ENCODE assay signal across 7 cellular contexts in the genomic region with DNA sequence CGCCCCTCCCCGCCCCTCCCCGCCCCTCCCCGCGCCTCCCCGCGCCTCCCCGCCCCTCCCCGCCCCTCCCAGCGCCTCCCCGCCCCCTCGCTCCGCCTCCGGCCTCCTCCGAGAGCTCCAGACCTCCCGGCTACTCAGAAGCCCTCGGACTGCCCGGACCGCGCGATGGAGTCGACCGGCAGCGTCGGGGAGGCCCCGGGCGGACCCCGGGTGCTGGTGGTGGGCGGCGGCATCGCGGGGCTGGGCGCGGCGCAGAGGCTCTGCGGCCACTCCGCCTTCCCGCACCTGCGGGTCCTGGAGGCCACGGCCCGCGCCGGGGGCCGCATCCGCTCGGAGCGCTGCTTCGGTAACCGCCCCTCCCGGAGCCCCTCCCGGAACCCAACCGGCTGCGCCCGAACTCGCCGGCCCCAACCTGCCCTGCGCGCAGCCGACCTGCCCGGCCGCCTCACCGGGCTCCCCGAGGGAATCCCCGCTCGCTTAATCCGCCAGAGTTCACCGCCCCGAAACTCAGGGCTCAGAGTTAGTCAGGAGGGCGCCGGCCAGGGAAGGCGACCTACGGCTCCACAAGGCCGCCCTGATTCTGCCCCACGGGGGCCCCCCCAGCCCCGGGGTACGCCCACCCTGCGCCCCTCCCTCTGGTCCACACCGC. TPM values are rescaled to one million over a fixed set of nuclear protein-coding genes. Genes with fewer than 3 reads are reported as not detected.
DNase-seq lines count a peak whose midpoint lies in the region; ATAC-seq, FAIRE-seq and TF ChIP-seq lines count a peak whose summit lies in the region.

TSS of gene PAOX (plus strand) at position 111 of the 649 bp plus-strand sequence. CDS start at position 166, 55 bp downstream.

- H2AFZ ChIP-seq in neural cell (ENCODE audit: low read depth, low read length): peak within 1 kb of the TSS; percentile 45

- FAIRE-seq in urothelium cell line (lab: Jason Lieb, UNC): no peak

- peak within 1 kb of the TSS; percentile 47 for H3K4me3 ChIP-seq in HFF-Myc (replicated peaks; ENCODE audit: low read depth, low read length)
- peak within 1 kb of the TSS; percentile 72 for H3K4me3 ChIP-seq in fibroblast of villous mesenchyme (ENCODE audit: low read depth, low read length)
- peak within 1 kb of the TSS; percentile 92 for H3K4me3 ChIP-seq in neural cell (ENCODE audit: low read length)

- TF ChIP-seq CTCF in HFF-Myc (IDR thresholded peaks at IDR 0.05; ENCODE audit: low read depth, low read length, missing control alignments): no peak
- TF ChIP-seq CTCF in fibroblast of villous mesenchyme (IDR thresholded peaks at IDR 0.05; ENCODE audit: insufficient read depth, low read depth, low read length): no peak
- TF ChIP-seq CTCF in neural cell (IDR thresholded peaks at IDR 0.05; ENCODE audit: poor library complexity, severe bottlenecking): no peak

- peak; percentile 68 for TF ChIP-seq POLR2A in GM18505 (IDR thresholded peaks at IDR 0.05; ENCODE audit: borderline replicate concordance, extremely low read depth, insufficient read depth, insufficient read length)

- no peaks in the 10 kb centered on the region for H3K9me3 ChIP-seq in neural cell (ENCODE audit: low read length)

- no peak within 1 kb of the TSS for H3K27ac ChIP-seq in neural cell (ENCODE audit: low read length)

- DNase-seq in HFF-Myc (ENCODE audit: extremely low read depth, low read depth) (no peak), NCI-H748 (lab: John Stamatoyannopoulos, UW; ENCODE audit: unreplicated experiment) (peak; percentile 54), fibroblast of villous mesenchyme (ENCODE audit: low read depth) (peak; percentile 66), urothelium cell line (ENCODE audit: low spot score) (peak; percentile 67)
- DNase-seq in activated effector memory CD4-positive, alpha-beta T cell treated with Interleukin-2 at 50 U/mL for 16 hours: peak; percentile 46

- H4K20me1 ChIP-seq in neural cell (ENCODE audit: insufficient read depth): no peaks in the 10 kb centered on the region

- no peaks in the 10 kb centered on the region for H3K36me3 ChIP-seq in neural cell (ENCODE audit: insufficient read depth, low read length)

- H3K9ac ChIP-seq in neural cell (ENCODE audit: low read length): peak within 1 kb of the TSS; percentile 62

- H3K9me2 ChIP-seq in neural cell (ENCODE audit: insufficient read depth, low read length): no peaks in the 10 kb centered on the region

- peak; percentile 53 for ATAC-seq in GM18505 (IDR thresholded peaks at IDR 0.05; ENCODE audit: unreplicated experiment)

- H3K4me2 ChIP-seq in neural cell (ENCODE audit: low read length): peak within 1 kb of the TSS; percentile 58

- H3F3A ChIP-seq in neural cell (ENCODE audit: insufficient read depth, low read length, poor library complexity, severe bottlenecking): no peaks in the 10 kb centered on the region

- TF ChIP-seq EP300 in neural cell (conservative IDR thresholded peaks at IDR 0.05; ENCODE audit: poor library complexity, severe bottlenecking): no peak

- H3K27me3 ChIP-seq in neural cell (ENCODE audit: insufficient read depth, low read depth, low read length): peaks cover 9% of the 10 kb centered on the region

- no peaks in the 10 kb centered on the region for H3K79me2 ChIP-seq in neural cell (replicated peaks; ENCODE audit: insufficient read depth, low read length)

- TF ChIP-seq RAD21 in neural cell (conservative IDR thresholded peaks at IDR 0.05): no peak

TF ChIP-seq in neural cell, 6 proteins besides CTCF, POLR2A, EP300 and RAD21:
- TF ChIP-seq EZH2 (IDR thresholded peaks at IDR 0.05; ENCODE audit: borderline replicate concordance, insufficient read depth, low read length, poor library complexity, severe bottlenecking): no peak
- TF ChIP-seq POLR2AphosphoS5 (IDR thresholded peaks at IDR 0.05): no peak
- no peak for TF ChIP-seq TAF1 (IDR thresholded peaks at IDR 0.05; ENCODE audit: low read depth)
- no peak for TF ChIP-seq REST (IDR thresholded peaks at IDR 0.05; ENCODE audit: borderline replicate concordance)
- no peak for TF ChIP-seq SMC3 (conservative IDR thresholded peaks at IDR 0.05; ENCODE audit: poor library complexity)
- no peak for TF ChIP-seq MXI1 (conservative IDR thresholded peaks at IDR 0.05; ENCODE audit: poor library complexity, severe bottlenecking)

RNA-seq across cellular contexts. Expression of gene PAOX, which starts in this region (rescaled TPM):
- 6.4 and 7.8 TPM in 2 replicates for total RNA-seq in fibroblast of villous mesenchyme
- polyA plus RNA-seq in neural cell: 2.2 and 3.0 TPM in 2 replicates
- 3.5 and 3.9 TPM in 2 replicates for polyA minus RNA-seq in neural cell
